13 cellular contexts compared by ENCODE assay signal in genomic region chr12:14065094-14065493, GRCh38.
A peak's percentile ranks its signal among the peaks of the same experiment; 100 is the strongest.
DNase-seq lines count a peak whose midpoint lies in the region; ATAC-seq, FAIRE-seq and TF ChIP-seq lines count a peak whose summit lies in the region.
"Had no signal": no experiment of that assay in that cellular context is flagged by ENCODE, and none has a peak within 500 bp of the region (broad histone marks: within the 10 kb centered on the region; RNA-seq: fewer than 3 reads in every experiment).

No MANE protein-coding gene starts in this region.

- DNase-seq in GM18507 (ENCODE audit: extremely low spot score, insufficient read length, low read depth) (no peak), NOMO-1 (lab: John Stamatoyannopoulos, UW; ENCODE audit: unreplicated experiment in 2 of 2) (peak; percentile 36 to 72), neural progenitor cell (ENCODE audit: low spot score) (no peak), iPS-NIHi11 (ENCODE audit: low spot score) (no peak), urothelium cell line (ENCODE audit: low spot score) (no peak)
- no peak for DNase-seq in naive thymus-derived CD4-positive, alpha-beta T cell
- DNase-seq: ACHN; CD4-positive, CD25-positive, alpha-beta regulatory T cell; H7 had no signal

- H3K27ac ChIP-seq in SU-DHL-6 (ENCODE audit: low read depth, low read length) (peak overlapping the region; percentile 99), neural progenitor cell (no peak overlapping the region)
- H3K27ac ChIP-seq in naive thymus-derived CD4-positive, alpha-beta T cell (ENCODE audit: low read depth, low read length), result no peak overlapping the region
- H3K27ac ChIP-seq: BLaER1 treated with 17β-estradiol and CSF1 and Interleukin-3, amounts not matched to agents 10 nM and 100 nM had no signal

- peak; percentile 29 for FAIRE-seq in GM18507 (lab: Jason Lieb, UNC)
- no peak for FAIRE-seq in urothelium cell line (lab: Jason Lieb, UNC)
- FAIRE-seq: GM12892 had no signal

- H3K9me3 ChIP-seq in SU-DHL-6 (ENCODE audit: insufficient read depth, low read length) (no peaks in the 10 kb centered on the region), neural progenitor cell (ENCODE audit: low read depth) (no peaks in the 10 kb centered on the region)
- H3K9me3 ChIP-seq in naive thymus-derived CD4-positive, alpha-beta T cell (ENCODE audit: control insufficient read depth in 2 of 3, low read length in 3 of 3), result no peaks in the 10 kb centered on the region
- H3K9me3 ChIP-seq: BLaER1 treated with 17β-estradiol and CSF1 and Interleukin-3, amounts not matched to agents 10 nM and 100 nM had no signal

- H3K4me2 ChIP-seq in SU-DHL-6 (ENCODE audit: low read depth, low read length, poor library complexity, severe bottlenecking) (peak overlapping the region; percentile 76), neural progenitor cell (peak overlapping the region; percentile 34)
- H3K4me2 ChIP-seq: BLaER1 treated with 17β-estradiol and CSF1 and Interleukin-3, amounts not matched to agents 10 nM and 100 nM; GM23338 had no signal

- no peaks in the 10 kb centered on the region for H3K9me2 ChIP-seq in SU-DHL-6 (replicated peaks; ENCODE audit: insufficient read depth, low read length)

- H3K27me3 ChIP-seq in SU-DHL-6 (ENCODE audit: low read length) (no peaks in the 10 kb centered on the region), neural progenitor cell (no peaks in the 10 kb centered on the region)
- H3K27me3 ChIP-seq in naive thymus-derived CD4-positive, alpha-beta T cell (ENCODE audit: control insufficient read depth in 2 of 2, insufficient read depth in 2 of 2, low read length in 2 of 2), result no peaks in the 10 kb centered on the region
- H3K27me3 ChIP-seq: BLaER1 treated with 17β-estradiol and CSF1 and Interleukin-3, amounts not matched to agents 10 nM and 100 nM had no signal

- TF ChIP-seq CTCF in SU-DHL-6 (IDR thresholded peaks at IDR 0.05; ENCODE audit: insufficient read depth, low read length, poor library complexity, severe bottlenecking), result no peak
- no peak for TF ChIP-seq CTCF in neural progenitor cell (IDR thresholded peaks at IDR 0.05)

- peaks cover 6% of the 10 kb centered on the region for H3K9me3 Mint-ChIP-seq in neural progenitor cell
- H3K9me3 Mint-ChIP-seq in naive thymus-derived CD4-positive, alpha-beta T cell, result peaks cover 0 to 6% (median 0%) of the 10 kb centered on the region in 11 donors
- H3K9me3 Mint-ChIP-seq: GM23338 had no signal

- H3K4me3 ChIP-seq in SU-DHL-6 (ENCODE audit: insufficient read depth, low read length, poor library complexity, severe bottlenecking), result peak overlapping the region; percentile 18
- no peak overlapping the region for H3K4me3 ChIP-seq in neural progenitor cell
- no peak overlapping the region for H3K4me3 ChIP-seq in naive thymus-derived CD4-positive, alpha-beta T cell (ENCODE audit: low read length)
- H3K4me3 ChIP-seq: BLaER1 treated with 17β-estradiol and CSF1 and Interleukin-3, amounts not matched to agents 10 nM and 100 nM; GM23338 had no signal

- peaks cover 2% of the 10 kb centered on the region for H3K27me3 Mint-ChIP-seq in neural progenitor cell (ENCODE audit: insufficient read depth, low read depth)
- H3K27me3 Mint-ChIP-seq in naive thymus-derived CD4-positive, alpha-beta T cell, result peaks cover 0 to 36% (median 3%) of the 10 kb centered on the region in 5 donors
- H3K27me3 Mint-ChIP-seq: CD4-positive, CD25-positive, alpha-beta regulatory T cell had no signal

- peaks cover 20% of the 10 kb centered on the region for H3F3A ChIP-seq in SU-DHL-6 (ENCODE audit: insufficient read depth)
- H3F3A ChIP-seq in neural progenitor cell (ENCODE audit: low read depth), result peaks cover 11% of the 10 kb centered on the region

- no peak for ATAC-seq in naive thymus-derived CD4-positive, alpha-beta T cell
- ATAC-seq: GM23338 had no signal

- H3K9ac ChIP-seq in SU-DHL-6 (ENCODE audit: low read length) (peak overlapping the region; percentile 55), neural progenitor cell (no peak overlapping the region)
- H3K9ac ChIP-seq: BLaER1 treated with 17β-estradiol and CSF1 and Interleukin-3, amounts not matched to agents 10 nM and 100 nM had no signal

- H3K36me3 ChIP-seq in SU-DHL-6 (ENCODE audit: low read length), result no peaks in the 10 kb centered on the region
- H3K36me3 ChIP-seq in neural progenitor cell, result no peaks in the 10 kb centered on the region
- no peaks in the 10 kb centered on the region for H3K36me3 ChIP-seq in naive thymus-derived CD4-positive, alpha-beta T cell (ENCODE audit: control insufficient read depth in 2 of 3, insufficient read depth in 3 of 3, low read length in 3 of 3)
- H3K36me3 ChIP-seq: BLaER1 treated with 17β-estradiol and CSF1 and Interleukin-3, amounts not matched to agents 10 nM and 100 nM had no signal

- no peak overlapping the region for H3K27ac Mint-ChIP-seq in neural progenitor cell
- H3K27ac Mint-ChIP-seq in naive thymus-derived CD4-positive, alpha-beta T cell, result no peak overlapping the region
- H3K27ac Mint-ChIP-seq: CD4-positive, CD25-positive, alpha-beta regulatory T cell; GM23338 had no signal

- no peaks in the 10 kb centered on the region for H3K36me3 Mint-ChIP-seq in neural progenitor cell
- no peaks in the 10 kb centered on the region for H3K36me3 Mint-ChIP-seq in naive thymus-derived CD4-positive, alpha-beta T cell
- H3K36me3 Mint-ChIP-seq: CD4-positive, CD25-positive, alpha-beta regulatory T cell had no signal

- CTCF ChIA-PET in naive thymus-derived CD4-positive, alpha-beta T cell (lab: Charles Lee), result no interaction called here

- H3K79me2 ChIP-seq in SU-DHL-6 (ENCODE audit: insufficient read depth, low read length) (no peaks in the 10 kb centered on the region), neural progenitor cell (ENCODE audit: low read depth) (no peaks in the 10 kb centered on the region)

- intact Hi-C loops in naive thymus-derived CD4-positive, alpha-beta T cell (cut with micrococcal nuclease), result no loop called here

- H4K20me1 ChIP-seq in SU-DHL-6 (ENCODE audit: low read depth, low read length) (no peaks in the 10 kb centered on the region), neural progenitor cell (ENCODE audit: low read depth) (no peaks in the 10 kb centered on the region)
- H4K20me1 ChIP-seq: BLaER1 treated with 17β-estradiol and CSF1 and Interleukin-3, amounts not matched to agents 10 nM and 100 nM had no signal

- peaks cover 11% of the 10 kb centered on the region for H3K4me1 ChIP-seq in neural progenitor cell
- H3K4me1 ChIP-seq in naive thymus-derived CD4-positive, alpha-beta T cell (ENCODE audit: control insufficient read depth in 2 of 2, insufficient read depth in 2 of 2, low read length in 2 of 2), result no peaks in the 10 kb centered on the region
- H3K4me1 ChIP-seq: BLaER1 treated with 17β-estradiol and CSF1 and Interleukin-3, amounts not matched to agents 10 nM and 100 nM had no signal

- H2AFZ ChIP-seq in SU-DHL-6 (ENCODE audit: low read depth, low read length, severe bottlenecking) (no peak overlapping the region), neural progenitor cell (replicated peaks) (no peak overlapping the region)
- H2AFZ ChIP-seq: GM23338 had no signal

- POLR2A ChIA-PET in naive thymus-derived CD4-positive, alpha-beta T cell (lab: Charles Lee), result no interaction called here

- no peak overlapping the region for H3K4me3 Mint-ChIP-seq in neural progenitor cell
- H3K4me3 Mint-ChIP-seq in naive thymus-derived CD4-positive, alpha-beta T cell, result no peak overlapping the region
- H3K4me3 Mint-ChIP-seq: CD4-positive, CD25-positive, alpha-beta regulatory T cell; GM23338 had no signal

- H3K4me1 Mint-ChIP-seq in neural progenitor cell, result peaks cover 13% of the 10 kb centered on the region
- H3K4me1 Mint-ChIP-seq in naive thymus-derived CD4-positive, alpha-beta T cell, result no peaks in the 10 kb centered on the region
- H3K4me1 Mint-ChIP-seq: CD4-positive, CD25-positive, alpha-beta regulatory T cell; GM23338 had no signal

Comparison
In these comparisons a context has a peak if more than half of its experiments do, and no peak if none do; other contexts are left out.
1. DNase-seq: peak in NOMO-1 (2 of 2); none in GM18507 (single experiment), neural progenitor cell (single experiment), naive thymus-derived CD4-positive, alpha-beta T cell (0 of 9), iPS-NIHi11 (single experiment) and urothelium cell line (single experiment).